In genomic region chr3:69864141-69864540, GRCh38 we compare ENCODE assay signal across 21 cellular contexts.
DNase-seq lines count a peak whose midpoint lies in the region; ATAC-seq and TF ChIP-seq lines count a peak whose summit lies in the region.
"Had no signal": no experiment of that assay in that cellular context is flagged by ENCODE, and none has a peak within 500 bp of the region (broad histone marks: within the 10 kb centered on the region; RNA-seq: fewer than 3 reads in every experiment).

No MANE protein-coding gene starts in this region.

- H3K4me1 ChIP-seq in IMR-90 (ENCODE audit: control insufficient read depth, insufficient read depth, low read length) (peaks cover 26% of the 10 kb centered on the region), esophagus muscularis mucosa (peaks cover 31 to 83% (median 66%) of the 10 kb centered on the region in 4 donors), muscle layer of duodenum (ENCODE audit: control insufficient read depth in 1 of 2, insufficient read depth in 2 of 2, low read length in 2 of 2) (peaks cover 0 to 30% of the 10 kb centered on the region in 2 donors), osteoblast (ENCODE audit: insufficient read depth, low read length) (peaks cover 12% of the 10 kb centered on the region), gastrocnemius medialis (peaks cover 42 to 52% of the 10 kb centered on the region in 2 donors)

- H3K79me2 ChIP-seq in osteoblast (ENCODE audit: insufficient read depth, low read length): no peaks in the 10 kb centered on the region

- CTCF ChIA-PET in AG04450 (lab: Charles Lee) (interaction anchor here (4.1 kb wide), 1 partner anchor 9 kb away, joined by 31 read pairs; no protein-coding TSS in a partner anchor), IMR-90 (lab: Yijun Ruan, JAX) (interaction anchor here (4.3 kb wide), 1 partner anchor 9 kb away, joined by 17 read pairs; no protein-coding TSS in a partner anchor)

- H3K27me3 ChIP-seq in AG04450 (ENCODE audit: control insufficient read depth, insufficient read depth, low read length) (no peaks in the 10 kb centered on the region), IMR-90 (ENCODE audit: control insufficient read depth, insufficient read depth, low read length) (no peaks in the 10 kb centered on the region), esophagus muscularis mucosa (no peaks in the 10 kb centered on the region), muscle layer of duodenum (ENCODE audit: low read depth, low read length) (no peaks in the 10 kb centered on the region), osteoblast (ENCODE audit: insufficient read depth, low read length) (no peaks in the 10 kb centered on the region), gastrocnemius medialis (no peaks in the 10 kb centered on the region)

- peak overlapping the region; percentile 82 to 99 for H4K8ac ChIP-seq in IMR-90 (ENCODE audit: low read depth in 2 of 2, low read length in 2 of 2)

- H3K4me2 ChIP-seq in IMR-90 (ENCODE audit: low read depth, low read length) (peak overlapping the region; percentile 14; the same call in 1 of the 2 replicates), osteoblast (ENCODE audit: insufficient read depth, low read length) (no peak overlapping the region)

- H3K56ac ChIP-seq in IMR-90 (ENCODE audit: extremely low read depth, insufficient read depth, low read length): peak overlapping the region; percentile 94

- peaks cover 18% of the 10 kb centered on the region for H3K9me1 ChIP-seq in IMR-90 (ENCODE audit: insufficient read depth, low read length)

- H3K9ac ChIP-seq in IMR-90 (ENCODE audit: low read depth, low read length): peak overlapping the region; percentile 54

- H3K79me1 ChIP-seq in IMR-90 (ENCODE audit: low read depth in 1 of 2, low read length in 2 of 2): peaks cover 28 to 46% of the 10 kb centered on the region in 2 experiments; a peak in 3 of 4 replicates

- H2AK5ac ChIP-seq in IMR-90 (ENCODE audit: low read depth, low read length): peak overlapping the region; percentile 97

- peak overlapping the region; percentile 77 for H3K27ac ChIP-seq in AG04450 (ENCODE audit: low read depth, low read length)
- H3K27ac ChIP-seq in IMR-90 (ENCODE audit: insufficient read depth, low read length): peak overlapping the region; percentile 93
- peak overlapping the region; percentile 66 to 82 (median 76) for H3K27ac ChIP-seq in esophagus muscularis mucosa (replicated peaks in 1 of 4)
- peak overlapping the region; percentile 43 for H3K27ac ChIP-seq in muscle layer of duodenum (ENCODE audit: low read length)
- no peak overlapping the region for H3K27ac ChIP-seq in osteoblast (ENCODE audit: low read depth, low read length)
- no peak overlapping the region for H3K27ac ChIP-seq in gastrocnemius medialis
- H3K27ac ChIP-seq: C4-2B, HL-60 had no signal

- DNase-seq in AG04450 (ENCODE audit: low read depth, low spot score): no peak
- no peak for DNase-seq in IMR-90
- DNase-seq in esophagus muscularis mucosa (ENCODE audit: extremely low spot score): no peak
- DNase-seq in cerebellum (ENCODE audit: low spot score): no peak
- DNase-seq in posterior vena cava (ENCODE audit: low spot score): no peak
- DNase-seq in osteoblast (ENCODE audit: insufficient read length, low spot score, missing footprints): no peak
- no peak for DNase-seq in gastrocnemius medialis
- DNase-seq: Caco-2; CD8-positive, alpha-beta T cell; DMS 273 treated with DMSO at 0.1 percent for 48 hours; NCI-H1048; NCI-H1417; NCI-H1694 treated with DMSO at 0.1 percent for 48 hours; NCI-H2081; NCI-H2227 treated with DMSO at 0.1 percent for 48 hours; NCI-H69 had no signal

- no peak for TF ChIP-seq EP300 in esophagus muscularis mucosa (IDR thresholded peaks at IDR 0.05)

- dilution Hi-C loops in IMR-90 (cut with HindIII; ENCODE audit: low sequenced_read_pairs, unreplicated experiment): no loop called here

- peak overlapping the region; percentile 97; the same call in 2 of the 3 replicates for H2BK15ac ChIP-seq in IMR-90 (ENCODE audit: low read depth, low read length)

- peak overlapping the region; percentile 95 for H2BK20ac ChIP-seq in IMR-90 (ENCODE audit: low read depth, low read length)

- H2BK5ac ChIP-seq in IMR-90 (ENCODE audit: low read depth, low read length, poor library complexity, severe bottlenecking): peak overlapping the region; percentile 99

- H4K20me1 ChIP-seq in IMR-90 (ENCODE audit: insufficient read depth, low read length) (no peaks in the 10 kb centered on the region), osteoblast (ENCODE audit: insufficient read depth, low read length) (no peaks in the 10 kb centered on the region)

- ATAC-seq in IMR-90 (ENCODE audit: low read depth): no peak
- no peak for ATAC-seq in gastrocnemius medialis
- ATAC-seq: CD8-positive, alpha-beta T cell; HCT116; SK-N-SH treated with all-trans-retinoic acid at 6 μM for 48 hours had no signal

- TF ChIP-seq RAD21 in IMR-90 (IDR thresholded peaks at IDR 0.05; ENCODE audit: low read length): no peak

- H4K5ac ChIP-seq in IMR-90 (ENCODE audit: low read depth, low read length): peak overlapping the region; percentile 90

- peak overlapping the region; percentile 92 for H3K18ac ChIP-seq in IMR-90 (ENCODE audit: low read depth, low read length)

- TF ChIP-seq CTCF in AG04450 (IDR thresholded peaks at IDR 0.05; ENCODE audit: low read depth, low read length): no peak
- TF ChIP-seq CTCF in IMR-90 (conservative IDR thresholded peaks at IDR 0.05; ENCODE audit: low read depth, low read length): no peak
- no peak for TF ChIP-seq CTCF in esophagus muscularis mucosa (IDR thresholded peaks at IDR 0.05)
- TF ChIP-seq CTCF in osteoblast (IDR thresholded peaks at IDR 0.05; ENCODE audit: extremely low read depth, low read depth, low read length): no peak
- TF ChIP-seq CTCF in gastrocnemius medialis (IDR thresholded peaks at IDR 0.05 in 4 of 5, conservative IDR thresholded peaks at IDR 0.05 in 1 of 5): no peak

- H2BK120ac ChIP-seq in IMR-90 (ENCODE audit: low read depth, low read length): peak overlapping the region; percentile 98

- BruUV-seq in IMR-90 (replicated peaks; lab: Mats Ljungman, UMichigan): no TSS peak

- peak overlapping the region; percentile 100 for H4K91ac ChIP-seq in IMR-90 (ENCODE audit: insufficient read depth, low read depth, low read length)

- no peaks in the 10 kb centered on the region for H3K36me3 ChIP-seq in IMR-90 (ENCODE audit: control insufficient read depth, insufficient read depth, low read length)
- H3K36me3 ChIP-seq in esophagus muscularis mucosa: no peaks in the 10 kb centered on the region
- no peaks in the 10 kb centered on the region for H3K36me3 ChIP-seq in muscle layer of duodenum (ENCODE audit: control insufficient read depth in 1 of 2, insufficient read depth in 2 of 2, low read length in 2 of 2)
- no peaks in the 10 kb centered on the region for H3K36me3 ChIP-seq in osteoblast (ENCODE audit: insufficient read depth, low read length)
- H3K36me3 ChIP-seq in gastrocnemius medialis: no peaks in the 10 kb centered on the region

- in situ Hi-C loops in IMR-90 (cut with MboI; ENCODE audit: low sequenced_read_pairs): no loop called here
- in situ Hi-C loops in gastrocnemius medialis (cut with MboI; ENCODE audit: low sequenced_read_pairs in 4 of 4): no loop called here

- H3K9me3 ChIP-seq in AG04450 (ENCODE audit: control insufficient read depth, insufficient read depth, low read length) (0 out of 2 replicates have a peak, but pooled peaks cover 3% of the 10 kb centered on the region), IMR-90 (ENCODE audit: control insufficient read depth, insufficient read depth, low read length) (no peaks in the 10 kb centered on the region), esophagus muscularis mucosa (no peaks in the 10 kb centered on the region), muscle layer of duodenum (ENCODE audit: control insufficient read depth in 1 of 2, low read length in 2 of 2) (no peaks in the 10 kb centered on the region), osteoblast (ENCODE audit: low read depth, low read length) (no peaks in the 10 kb centered on the region), gastrocnemius medialis (no peaks in the 10 kb centered on the region)
- H3K9me3 ChIP-seq: Caco-2 had no signal

- H3K23ac ChIP-seq in IMR-90 (ENCODE audit: low read depth, low read length): peak overlapping the region; percentile 93

- POLR2A ChIA-PET in AG04450 (lab: Yijun Ruan, JAX): no interaction called here
- POLR2A ChIA-PET in IMR-90 (lab: Charles Lee; ENCODE audit: unreplicated experiment): no interaction called here

- peak overlapping the region; percentile 98 for H3K4ac ChIP-seq in IMR-90 (ENCODE audit: low read depth, low read length)

- H3K4me3 ChIP-seq in AG04450 (ENCODE audit: low read depth, low read length) (no peak overlapping the region), IMR-90 (ENCODE audit: insufficient read depth, low read depth, low read length) (no peak overlapping the region), esophagus muscularis mucosa (no peak overlapping the region), muscle layer of duodenum (ENCODE audit: low read depth in 1 of 2, low read length in 2 of 2) (no peak overlapping the region), osteoblast (ENCODE audit: insufficient read depth, low read length) (no peak overlapping the region), gastrocnemius medialis (no peak overlapping the region)

- H2AK9ac ChIP-seq in IMR-90 (replicated peaks; ENCODE audit: low read depth, low read length, poor library complexity): no peak overlapping the region

- peak overlapping the region; percentile 89 for H3K14ac ChIP-seq in IMR-90 (replicated peaks; ENCODE audit: low read depth, low read length)

- 100% methylated on average over 2 of the region's 3 CpGs; no CpG with 5 or more reads in 1 of the 2 experiments for WGBS in IMR-90 (ENCODE audit: extremely low coverage in 2 of 2, insufficient read length in 1 of 2), 2 experiments
- 90% methylated on average over 3 of the region's 3 CpGs for WGBS in esophagus muscularis mucosa

- intact Hi-C loops in IMR-90 (cut with micrococcal nuclease): loop anchor here (10.0 kb wide), 1 partner anchor 779 kb away; the partner anchor contains the start of genes ARL6IP5 and UBA3
- intact Hi-C loops in esophagus muscularis mucosa (cut with DNase I): loop anchor here (5.0 kb wide), 1 partner anchor 122 kb away; no protein-coding TSS in a partner anchor
- intact Hi-C loops in posterior vena cava (cut with DNase I): no loop called here
- intact Hi-C loops in gastrocnemius medialis (cut with DNase I; ENCODE audit: low total_unique reads): no loop called here

- TF ChIP-seq POLR2A in IMR-90 (IDR thresholded peaks at IDR 0.05; ENCODE audit: low read depth, low read length) (no peak), esophagus muscularis mucosa (IDR thresholded peaks at IDR 0.05; ENCODE audit: low read depth) (no peak), gastrocnemius medialis (IDR thresholded peaks at IDR 0.05) (no peak)

- H2AFZ ChIP-seq in IMR-90 (replicated peaks; ENCODE audit: low read length, poor library complexity): no peak overlapping the region
- no peak overlapping the region for H2AFZ ChIP-seq in osteoblast (ENCODE audit: low read length)

TF ChIP-seq in IMR-90, 13 proteins besides CTCF, POLR2A, EP300 and RAD21 (continues in another document):
- TF ChIP-seq BHLHE40 (IDR thresholded peaks at IDR 0.05; ENCODE audit: low read depth, low read length): no peak
- TF ChIP-seq RFX5 (IDR thresholded peaks at IDR 0.05; ENCODE audit: low read depth, low read length): no peak
- no peak for TF ChIP-seq SMC3 (IDR thresholded peaks at IDR 0.05; ENCODE audit: low read depth, low read length)
- no peak for TF ChIP-seq CHD1 (IDR thresholded peaks at IDR 0.05; ENCODE audit: low read depth, low read length)
- no peak for TF ChIP-seq MAFK (IDR thresholded peaks at IDR 0.05; ENCODE audit: low read depth, low read length)

Comparison
In these comparisons a context has a peak if more than half of its experiments do, and no peak if none do; other contexts are left out.
1. H3K27ac ChIP-seq: peak in AG04450 (single experiment), IMR-90 (single experiment), esophagus muscularis mucosa (4 of 4) and muscle layer of duodenum (single experiment); none in osteoblast (single experiment) and gastrocnemius medialis (0 of 4).
2. intact Hi-C loops: an anchor here in IMR-90 (10.0 kb wide) and esophagus muscularis mucosa (5.0 kb wide); none called in posterior vena cava and gastrocnemius medialis.